8 cellular contexts compared by ENCODE assay signal in genomic region chr17:45228985-45229517, GRCh38.
DNase-seq lines count a peak whose midpoint lies in the region; ATAC-seq lines count a peak whose summit lies in the region.

No MANE protein-coding gene starts in this region.

- DNase-seq in T-helper 22 cell (ENCODE audit: low read depth) (peak; percentile 91), amygdala (lab: John Stamatoyannopoulos, UW) (peak in 34 of 56 donors; percentile 14 to 64 (median 41)), iPS-NIHi7 (ENCODE audit: extremely low spot score) (peak; percentile 80), NCI-H510A treated with DMSO at 0.1 percent for 48 hours (lab: John Stamatoyannopoulos, UW) (no peak)
- peak; percentile 90 for DNase-seq in stimulated activated CD4-positive, alpha-beta T cell treated with anti-CD3 and anti-CD28 coated beads, Interleukin-1b, Interleukin-23, amount 100 ng/mL, for 48 hours

- peak; percentile 24 for ATAC-seq in GM18519 (IDR thresholded peaks at IDR 0.05; ENCODE audit: low FRiP score, unreplicated experiment)
- ATAC-seq in HG03439 (IDR thresholded peaks at IDR 0.05; ENCODE audit: unreplicated experiment) = peak; percentile 29
- ATAC-seq in HG03039 (IDR thresholded peaks at IDR 0.05; ENCODE audit: unreplicated experiment) = no peak
